In genomic region chr20:3767434-3768341, GRCh38 we compare ENCODE assay signal across 8 cellular contexts.
DNase-seq lines count a peak whose midpoint lies in the region; ATAC-seq and TF ChIP-seq lines count a peak whose summit lies in the region.

TSS of gene ADISSP (minus strand) at chr20:3767753. CDS start at chr20:3760100, 7,653 bp downstream.

- no peaks in the 10 kb centered on the region for H3K27me3 Mint-ChIP-seq in activated naive CD4-positive, alpha-beta T cell treated with anti-CD3 and anti-CD28 coated beads, Interleukin-2, amount 50 U/mL, for 24 hours

- no peaks in the 10 kb centered on the region for H3K36me3 Mint-ChIP-seq in activated naive CD4-positive, alpha-beta T cell treated with anti-CD3 and anti-CD28 coated beads, Interleukin-2, amount 50 U/mL, for 24 hours

- TF ChIP-seq CTCF in GM10266 (IDR thresholded peaks at IDR 0.05; ENCODE audit: control insufficient read depth, insufficient read depth, low read depth, missing control alignments), result peak; percentile 33

- H3K4me3 Mint-ChIP-seq in activated naive CD4-positive, alpha-beta T cell treated with anti-CD3 and anti-CD28 coated beads, Interleukin-2, amount 50 U/mL, for 24 hours, result peak within 1 kb of the TSS; percentile 92

- peaks cover 20% of the 10 kb centered on the region for H3K4me1 Mint-ChIP-seq in activated naive CD4-positive, alpha-beta T cell treated with anti-CD3 and anti-CD28 coated beads, Interleukin-2, amount 50 U/mL, for 24 hours

- H3K9me3 Mint-ChIP-seq in activated naive CD4-positive, alpha-beta T cell treated with anti-CD3 and anti-CD28 coated beads, Interleukin-2, amount 50 U/mL, for 24 hours, result no peaks in the 10 kb centered on the region

- peak; percentile 90 for ATAC-seq in HG02588 (IDR thresholded peaks at IDR 0.05; ENCODE audit: unreplicated experiment)
- ATAC-seq in SK-N-SH treated with all-trans-retinoic acid at 6 μM for 48 hours, result peak; percentile 92

- H3K27ac Mint-ChIP-seq in activated naive CD4-positive, alpha-beta T cell treated with anti-CD3 and anti-CD28 coated beads, Interleukin-2, amount 50 U/mL, for 24 hours, result peak within 1 kb of the TSS; percentile 96

- peak; percentile 99 for DNase-seq in GM10266 (ENCODE audit: extremely low spot score)
- DNase-seq in NCI-H1092 (lab: John Stamatoyannopoulos, UW), result peak; percentile 98
- peak; percentile 99 for DNase-seq in germinal center (ENCODE audit: low spot score)
- DNase-seq in non-pigmented ciliary epithelial cell (ENCODE audit: low read depth), result peak; percentile 89
- DNase-seq in superior temporal gyrus (ENCODE audit: extremely low spot score), result peak; percentile 97

TF ChIP-seq in SK-N-SH treated with all-trans-retinoic acid at 6 μM for 48 hours, 23 proteins besides CTCF, POLR2A, EP300 and RAD21:
- TF ChIP-seq CREB5 (CRISPR knock-in tag; IDR thresholded peaks at IDR 0.05; ENCODE audit: low read depth) (no peak), ZFP30 (CRISPR knock-in tag; IDR thresholded peaks at IDR 0.05) (no peak), ZNF8 (CRISPR knock-in tag; IDR thresholded peaks at IDR 0.05) (no peak), RARB (CRISPR knock-in tag; IDR thresholded peaks at IDR 0.05) (no peak), ZFP3 (CRISPR knock-in tag; IDR thresholded peaks at IDR 0.05) (no peak), ARNTL (CRISPR knock-in tag; IDR thresholded peaks at IDR 0.05; ENCODE audit: borderline replicate concordance, low read depth) (no peak), OSR1 (CRISPR knock-in tag; IDR thresholded peaks at IDR 0.05) (no peak), CSRNP3 (CRISPR knock-in tag; IDR thresholded peaks at IDR 0.05) (no peak), ZC3H10 (CRISPR knock-in tag; IDR thresholded peaks at IDR 0.05) (no peak), PPARA (CRISPR knock-in tag; IDR thresholded peaks at IDR 0.05; ENCODE audit: borderline replicate concordance) (no peak), TCF4 (CRISPR knock-in tag; IDR thresholded peaks at IDR 0.05; ENCODE audit: borderline replicate concordance) (no peak), GLIS3 (CRISPR knock-in tag; IDR thresholded peaks at IDR 0.05) (no peak), ISL1 (CRISPR knock-in tag; IDR thresholded peaks at IDR 0.05) (no peak), TSHZ2 (CRISPR knock-in tag; IDR thresholded peaks at IDR 0.05) (no peak), BACH2 (CRISPR knock-in tag; IDR thresholded peaks at IDR 0.05; ENCODE audit: borderline replicate concordance) (no peak)

Comparison
In these comparisons a context has a peak if more than half of its experiments do, and no peak if none do; other contexts are left out.
1. Peak in every context shown above with its lines: DNase-seq and ATAC-seq.